ENCODE assay signal across 18 cellular contexts in the genomic region with DNA sequence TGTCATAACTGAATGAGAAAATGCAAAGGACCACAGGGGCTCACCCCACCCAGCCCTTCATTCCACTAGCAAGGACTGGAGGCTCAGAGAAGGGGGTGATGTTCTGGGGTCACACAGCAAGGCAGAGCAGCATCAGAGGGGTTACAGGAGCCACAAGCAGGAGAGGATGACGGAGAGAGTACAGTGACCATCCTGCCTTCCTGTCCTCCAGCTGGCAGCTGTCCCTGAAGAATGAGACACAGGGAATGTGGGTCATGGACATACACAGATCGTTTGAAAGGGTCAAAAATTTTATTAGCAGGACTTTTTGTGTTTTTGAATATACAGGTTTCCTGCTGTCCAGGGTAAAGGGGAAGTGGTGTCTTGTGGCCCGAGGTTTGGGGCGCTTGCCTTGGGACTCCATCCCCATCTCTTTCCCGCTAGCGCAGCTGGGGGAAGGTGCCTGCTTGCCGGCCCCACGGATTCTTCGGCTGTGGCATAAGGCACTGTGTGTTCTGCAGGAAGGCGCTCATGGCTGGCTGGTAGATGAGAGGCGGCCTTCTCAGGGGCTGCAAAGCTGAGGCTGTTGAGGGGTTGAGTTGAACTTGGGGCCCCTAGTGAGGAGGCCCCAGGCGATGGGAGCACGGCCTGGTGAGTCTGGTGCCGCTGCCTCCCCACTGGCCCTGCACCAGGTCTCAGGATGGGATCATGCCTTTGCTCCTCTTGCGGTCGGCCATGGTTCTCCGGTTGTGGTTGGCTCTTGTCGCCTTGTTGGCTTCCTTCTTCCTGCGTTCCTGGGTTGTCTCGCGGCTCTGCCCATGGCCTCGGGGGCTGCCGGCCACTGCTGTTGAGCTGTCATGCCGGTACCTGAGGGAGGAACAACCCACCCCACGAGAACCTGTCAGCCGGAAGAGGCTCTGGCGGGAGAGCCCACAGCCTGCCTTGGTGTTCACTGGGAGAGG.
"Had no signal": no experiment of that assay in that cellular context is flagged by ENCODE, and none has a peak within 500 bp of the region (broad histone marks: within the 10 kb centered on the region; RNA-seq: fewer than 3 reads in every experiment).

No MANE protein-coding gene starts in this region.

- DNase-seq: activated CD4-positive, alpha-beta T cell treated with anti-CD3 and anti-CD28 coated beads, Interleukin-2, amount 10 ng/mL, durations not matched to agents 24 days and 14 days; activated CD4-positive, CD25-positive, alpha-beta regulatory T cell; activated CD8-positive, alpha-beta memory T cell treated with anti-CD3 and anti-CD28 coated beads for 24 hours; activated naive CD4-positive, alpha-beta T cell treated with Interleukin-2 at 50 U/mL for 16 hours; activated T-cell treated with anti-CD3 and anti-CD28 coated beads for 4 hours; caudate nucleus; left colon; lower lobe of right lung; midbrain; stimulated activated CD4-positive, alpha-beta T cell treated with anti-CD3 and anti-CD28 coated beads, Interleukin-15, amount 100 ng/mL, for 24 hours; stimulated activated CD4-positive, alpha-beta T cell treated with anti-CD3 and anti-CD28 coated beads, Interleukin-4, amount 100 ng/mL, for 1 hour; stimulated activated naive CD4-positive, alpha-beta T cell treated with Interleukin-2 at 50 U/mL for 16 hours; T-helper 17 cell had no signal

- H3K27ac ChIP-seq: esophagus muscularis mucosa, lower lobe of right lung, suprapubic skin had no signal

- H3K9me3 ChIP-seq: esophagus muscularis mucosa, lower lobe of right lung, suprapubic skin had no signal

- ATAC-seq: activated T-helper 17 cell treated with anti-CD3 and anti-CD28 coated beads, Interleukin-2, amount 50 U/mL, for 72 hours; left colon; lower lobe of right lung; SK-N-SH treated with all-trans-retinoic acid at 6 μM for 48 hours; T-helper 17 cell had no signal

- H3K4me1 Mint-ChIP-seq: activated CD4-positive, alpha-beta T cell treated with anti-CD3 and anti-CD28 coated beads, Interleukin-2, amount 10 ng/mL, durations not matched to agents 24 days and 14 days; activated T-helper 17 cell treated with anti-CD3 and anti-CD28 coated beads, Interleukin-2, amount 50 U/mL, for 72 hours had no signal

- H3K27me3 Mint-ChIP-seq: activated CD4-positive, alpha-beta T cell treated with anti-CD3 and anti-CD28 coated beads, Interleukin-2, amount 10 ng/mL, durations not matched to agents 24 days and 14 days; activated T-helper 17 cell treated with anti-CD3 and anti-CD28 coated beads, Interleukin-2, amount 50 U/mL, for 72 hours; T-helper 17 cell; type B pancreatic cell had no signal

- H3K4me3 ChIP-seq: esophagus muscularis mucosa, lower lobe of right lung, suprapubic skin had no signal

- H3K9me3 Mint-ChIP-seq: activated CD4-positive, alpha-beta T cell treated with anti-CD3 and anti-CD28 coated beads, Interleukin-2, amount 10 ng/mL, durations not matched to agents 24 days and 14 days; activated T-helper 17 cell treated with anti-CD3 and anti-CD28 coated beads, Interleukin-2, amount 50 U/mL, for 72 hours; type B pancreatic cell had no signal

- H3K27me3 ChIP-seq: esophagus muscularis mucosa, suprapubic skin had no signal

- H3K4me3 Mint-ChIP-seq: activated CD4-positive, alpha-beta T cell treated with anti-CD3 and anti-CD28 coated beads, Interleukin-2, amount 10 ng/mL, durations not matched to agents 24 days and 14 days; activated T-helper 17 cell treated with anti-CD3 and anti-CD28 coated beads, Interleukin-2, amount 50 U/mL, for 72 hours; T-helper 17 cell had no signal

- H3K27ac Mint-ChIP-seq: activated CD4-positive, alpha-beta T cell treated with anti-CD3 and anti-CD28 coated beads, Interleukin-2, amount 10 ng/mL, durations not matched to agents 24 days and 14 days; activated T-helper 17 cell treated with anti-CD3 and anti-CD28 coated beads, Interleukin-2, amount 50 U/mL, for 72 hours had no signal
